In the genomic region with DNA sequence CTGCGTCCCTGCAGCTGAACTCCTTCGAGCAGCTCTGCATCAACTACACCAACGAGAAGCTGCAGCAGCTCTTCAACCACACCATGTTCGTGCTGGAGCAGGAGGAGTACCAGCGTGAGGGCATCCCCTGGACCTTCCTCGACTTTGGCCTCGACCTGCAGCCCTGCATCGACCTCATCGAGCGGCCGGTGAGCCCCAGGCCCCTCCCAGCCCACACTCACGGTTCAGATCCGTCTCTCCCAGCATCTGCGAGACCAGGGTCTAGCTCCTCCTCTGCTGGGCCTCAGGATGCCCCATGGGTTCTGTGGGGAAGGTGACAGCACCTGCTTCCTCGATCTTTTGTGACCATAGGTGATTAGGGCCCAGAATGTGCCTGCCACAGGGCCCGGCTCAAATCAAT, we compare ENCODE assay signal across 28 cellular contexts. TPM values are rescaled to one million over a fixed set of nuclear protein-coding genes. Genes with fewer than 3 reads are reported as not detected.
"Had no signal": no experiment of that assay in that cellular context is flagged by ENCODE, and none has a peak within 500 bp of the region (broad histone marks: within the 10 kb centered on the region; RNA-seq: fewer than 3 reads in every experiment).

No MANE protein-coding gene starts in this region.

- H3K4me1 ChIP-seq: esophagus squamous epithelium, gastrocnemius medialis, heart right ventricle, left lung, lower lobe of right lung had no signal

- FAIRE-seq: colon, islet of Langerhans, keratinocyte had no signal

- DNase-seq: dermis blood vessel endothelial cell; dorsolateral prefrontal cortex; effector CD4-positive, alpha-beta T cell; effector memory CD4-positive, alpha-beta T cell; erythroblast; esophagus squamous epithelium; foreskin fibroblast; foreskin melanocyte; gastrocnemius medialis; glutamatergic neuron; head of caudate nucleus; heart right ventricle; hippocampal formation; left cardiac atrium; left lung; left ventricle myocardium superior; lower lobe of right lung; mesenchymal stem cell; mucosa of descending colon; naive B cell had no signal

- H3K27ac Mint-ChIP-seq: mesothelial cell of epicardium, naive B cell had no signal

- H3K27me3 ChIP-seq: dorsolateral prefrontal cortex, gastrocnemius medialis, heart right ventricle, left lung had no signal

- H3K27ac ChIP-seq: coronary artery, dorsolateral prefrontal cortex, epithelial cell of prostate, esophagus squamous epithelium, gastrocnemius medialis, heart right ventricle, left lung, lower lobe of right lung had no signal

- ATAC-seq: esophagus mucosa, gastrocnemius medialis, left cardiac atrium, left lung, left ventricle myocardium superior, lower lobe of right lung, mucosa of descending colon had no signal

- H3K4me3 Mint-ChIP-seq: mesothelial cell of epicardium, naive B cell had no signal

- H3K9me3 ChIP-seq: gastrocnemius medialis, lower lobe of right lung had no signal

- H3K4me3 ChIP-seq: coronary artery, dorsolateral prefrontal cortex, esophagus squamous epithelium, gastrocnemius medialis, heart right ventricle, left lung, lower lobe of right lung, mucosa of descending colon had no signal

- H3K4me1 Mint-ChIP-seq: mesothelial cell of epicardium had no signal

RNA-seq across cellular contexts. Expression of gene MYH14, which starts 46.2 kb away (rescaled TPM):
- total RNA-seq: myocyte had no signal
